In genomic region chr1:84613887-84614286, GRCh38 we compare ENCODE assay signal across 2 cellular contexts.
TF ChIP-seq lines count a peak whose summit lies in the region.

No MANE protein-coding gene starts in this region.

TF ChIP-seq in HCT116, 20 proteins besides CTCF, POLR2A, EP300 and RAD21:
- TF ChIP-seq EZH2 (IDR thresholded peaks at IDR 0.05) (no peak), CBX3 (IDR thresholded peaks at IDR 0.05; ENCODE audit: low read depth) (peak; percentile 85)

TF ChIP-seq in GM12878, 131 proteins besides CTCF, POLR2A, EP300 and RAD21:
- TF ChIP-seq FOXK2 (IDR thresholded peaks at IDR 0.05) (no peak), CBX5 (IDR thresholded peaks at IDR 0.05; ENCODE audit: low read depth) (peak; percentile 76; the same call in 1 of the 2 replicates), MAX (IDR thresholded peaks at IDR 0.05; ENCODE audit: low read depth, low read length) (no peak)
